In genomic region chr6:37134622-37135191, GRCh38 we compare ENCODE assay signal across 8 cellular contexts. TPM values are rescaled to one million over a fixed set of nuclear protein-coding genes. Genes with fewer than 3 reads are reported as not detected.
A peak's percentile ranks its signal among the peaks of the same experiment; 100 is the strongest.
DNase-seq lines count a peak whose midpoint lies in the region; ATAC-seq and TF ChIP-seq lines count a peak whose summit lies in the region.

No MANE protein-coding gene starts in this region.

- H2BK120ac ChIP-seq in mesenchymal stem cell (ENCODE audit: low read depth, low read length), result peak overlapping the region; percentile 92

- H4K8ac ChIP-seq in mesenchymal stem cell (ENCODE audit: low read length), result peak overlapping the region; percentile 81

- peak; percentile 10 for TF ChIP-seq CTCF in chondrocyte (IDR thresholded peaks at IDR 0.05)

- H3K4me3 Mint-ChIP-seq in chondrocyte (ENCODE audit: unreplicated experiment), result peak overlapping the region; percentile 7

- 1% methylated on average over 7 of the region's 8 CpGs for WGBS in mesenchymal stem cell

- no peaks in the 10 kb centered on the region for H3K36me3 ChIP-seq in mesenchymal stem cell (ENCODE audit: control insufficient read depth in 1 of 2, insufficient read depth in 2 of 2, low read depth in 1 of 2, low read length in 2 of 2)

- DNase-seq in AG08396 (ENCODE audit: low spot score) (peak; percentile 87), NCI-H460 (ENCODE audit: extremely low read depth, low read depth) (peak; percentile 76), chondrocyte (ENCODE audit: low spot score) (no peak), mesenchymal stem cell (peak; percentile 95), GM19238 (ENCODE audit: insufficient read length, low spot score) (no peak), NCI-H1092 treated with DMSO at 0.1 percent for 48 hours (lab: John Stamatoyannopoulos, UW) (no peak), NCI-H146 treated with DMSO at 0.1 percent for 48 hours (lab: John Stamatoyannopoulos, UW; ENCODE audit: unreplicated experiment) (no peak)

- H2AK5ac ChIP-seq in mesenchymal stem cell (ENCODE audit: low read length, severe bottlenecking), result peak overlapping the region; percentile 95

- no peak overlapping the region for H2BK15ac ChIP-seq in mesenchymal stem cell (ENCODE audit: low read depth, poor library complexity, severe bottlenecking)

- peak overlapping the region; percentile 62 to 89 for H3K18ac ChIP-seq in mesenchymal stem cell (ENCODE audit: low read depth in 1 of 2, low read length in 2 of 2)

- peak overlapping the region; percentile 69 for H3K9ac ChIP-seq in mesenchymal stem cell (ENCODE audit: low read length)

- no peaks in the 10 kb centered on the region for H3K36me3 Mint-ChIP-seq in chondrocyte (ENCODE audit: low read depth)

- H3K27ac ChIP-seq in mesenchymal stem cell (ENCODE audit: low read length, poor library complexity, severe bottlenecking), result peak overlapping the region; percentile 82

- H3K27me3 ChIP-seq in mesenchymal stem cell (ENCODE audit: control insufficient read depth in 1 of 2, insufficient read depth in 1 of 2, low read length in 2 of 2), result no peaks in the 10 kb centered on the region

- H3K4me3 ChIP-seq in mesenchymal stem cell (ENCODE audit: insufficient read depth in 1 of 2, low read depth in 1 of 2, low read length in 2 of 2), result no peak overlapping the region

- peak overlapping the region; percentile 53 for H2BK5ac ChIP-seq in mesenchymal stem cell (ENCODE audit: low read depth, low read length, poor library complexity, severe bottlenecking)

- no peak for ATAC-seq in GM21390 (IDR thresholded peaks at IDR 0.05; ENCODE audit: unreplicated experiment)

- peak overlapping the region; percentile 65 to 71 for H3K4ac ChIP-seq in mesenchymal stem cell (ENCODE audit: low read depth in 1 of 2, low read length in 2 of 2)

- H3K4me1 Mint-ChIP-seq in chondrocyte (ENCODE audit: low read depth), result peaks cover 76% of the 10 kb centered on the region

- H3K14ac ChIP-seq in mesenchymal stem cell (ENCODE audit: low read length in 2 of 2), result no peak overlapping the region

- no peaks in the 10 kb centered on the region for H3K9me3 Mint-ChIP-seq in chondrocyte (ENCODE audit: low read depth)

- H2AFZ ChIP-seq in mesenchymal stem cell (ENCODE audit: low read depth, low read length), result peak overlapping the region; percentile 24

- peaks cover 26% of the 10 kb centered on the region for H3K4me1 ChIP-seq in mesenchymal stem cell (ENCODE audit: control insufficient read depth, insufficient read depth, low read depth, low read length)

- H3K9me3 ChIP-seq in mesenchymal stem cell (ENCODE audit: control insufficient read depth, low read length), result no peaks in the 10 kb centered on the region

- peak overlapping the region; percentile 98 for H3K27ac Mint-ChIP-seq in chondrocyte (ENCODE audit: unreplicated experiment)

- H3K4me2 ChIP-seq in mesenchymal stem cell (ENCODE audit: low read length, poor library complexity, severe bottlenecking), result no peak overlapping the region

- no peaks in the 10 kb centered on the region for H3K27me3 Mint-ChIP-seq in chondrocyte (ENCODE audit: low read depth)

- H3K23ac ChIP-seq in mesenchymal stem cell (ENCODE audit: low read length in 2 of 2), result no peak overlapping the region

- peak overlapping the region; percentile 92 to 94 for H2BK12ac ChIP-seq in mesenchymal stem cell (ENCODE audit: low read length in 2 of 2)

- peak overlapping the region; percentile 84 for H4K91ac ChIP-seq in mesenchymal stem cell (ENCODE audit: low read length)

- H3K79me1 ChIP-seq in mesenchymal stem cell (replicated peaks; ENCODE audit: low read length, poor library complexity, severe bottlenecking), result no peaks in the 10 kb centered on the region

RNA-seq across cellular contexts. Expression of gene PIM1, which starts 35.2 kb away (rescaled TPM):
- total RNA-seq in NCI-H460 (2014; rRNA removed; shearing (Covaris generic)), result 14.2 and 17.8 TPM in 2 replicates
- 15.2 and 15.7 TPM in 2 replicates for polyA plus RNA-seq in NCI-H460 (2014; cell fraction: nucleus; rRNA removed)
- total RNA-seq in chondrocyte, result 11.3 to 15.1 TPM (median 13.0 TPM) in 3 replicates
- polyA plus RNA-seq in mesenchymal stem cell (2013, experiment 1 of 2), result 14.5 TPM
- 13.6 TPM for polyA plus RNA-seq in mesenchymal stem cell (2013, experiment 2 of 2)

Comparison
In these comparisons a context has a peak if more than half of its experiments do, and no peak if none do; other contexts are left out.
1. DNase-seq: peak in AG08396 (single experiment), NCI-H460 (single experiment) and mesenchymal stem cell (single experiment); none in chondrocyte (single experiment), GM19238 (single experiment), NCI-H1092 treated with DMSO at 0.1 percent for 48 hours (single experiment) and NCI-H146 treated with DMSO at 0.1 percent for 48 hours (single experiment).